Comparison of ENCODE assay signal across 26 cellular contexts in the genomic region with DNA sequence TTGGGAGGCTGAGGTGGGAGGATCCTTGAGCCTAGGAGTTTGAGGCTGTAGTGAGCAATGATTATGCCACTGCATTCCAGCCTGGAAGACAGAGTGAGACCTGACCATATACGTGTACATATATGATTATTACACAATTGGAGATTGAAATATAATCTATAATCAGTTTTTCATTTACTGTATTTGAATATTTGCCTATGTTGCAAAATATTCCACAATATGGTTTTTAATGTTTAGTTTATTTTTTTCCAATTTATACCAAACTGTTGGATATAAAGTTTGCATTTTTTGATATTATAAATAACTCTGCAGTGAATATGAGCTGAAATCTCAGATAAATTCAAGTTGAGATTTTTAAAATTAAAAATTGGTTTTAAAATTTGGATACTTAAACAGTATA.
"Had no signal": no experiment of that assay in that cellular context is flagged by ENCODE, and none has a peak within 500 bp of the region (broad histone marks: within the 10 kb centered on the region; RNA-seq: fewer than 3 reads in every experiment).

No MANE protein-coding gene starts in this region.

- H3K9me3 ChIP-seq: colonic mucosa, esophagus squamous epithelium, gastrocnemius medialis, heart right ventricle, left lung, lower lobe of right lung, mucosa of descending colon had no signal

- FAIRE-seq: endometrium, islet of Langerhans, keratinocyte had no signal

- H3K4me3 ChIP-seq: colonic mucosa, esophagus squamous epithelium, gastrocnemius medialis, heart right ventricle, left lung, lower lobe of right lung, mucosa of descending colon had no signal

- H3K4me1 ChIP-seq: colonic mucosa, gastrocnemius medialis, left lung, lower lobe of right lung had no signal

- DNase-seq: cortex of kidney; effector CD8-positive, alpha-beta T cell; effector memory CD8-positive, alpha-beta T cell; endodermal cell; erythroblast; esophagus squamous epithelium; foreskin fibroblast; foreskin melanocyte; gastrocnemius medialis; glutamatergic neuron; head of caudate nucleus; heart right ventricle; hippocampal formation; left cardiac atrium; left lung; left ventricle myocardium superior; lower lobe of right lung; mesenchymal stem cell; mucosa of descending colon; naive B cell had no signal

- H3K27me3 ChIP-seq: colonic mucosa had no signal

- ATAC-seq: effector memory CD8-positive, alpha-beta T cell; esophagus mucosa; gastrocnemius medialis; heart right ventricle; left cardiac atrium; left lung; left ventricle myocardium superior; lower lobe of right lung; mucosa of descending colon had no signal

- H3K27ac ChIP-seq: colonic mucosa, epithelial cell of prostate, esophagus squamous epithelium, gastrocnemius medialis, heart right ventricle, left lung, lower lobe of right lung had no signal

- H3K36me3 ChIP-seq: colonic mucosa, esophagus squamous epithelium, gastrocnemius medialis, heart right ventricle, left lung, lower lobe of right lung had no signal
